19 cellular contexts compared by ENCODE assay signal in the genomic region with DNA sequence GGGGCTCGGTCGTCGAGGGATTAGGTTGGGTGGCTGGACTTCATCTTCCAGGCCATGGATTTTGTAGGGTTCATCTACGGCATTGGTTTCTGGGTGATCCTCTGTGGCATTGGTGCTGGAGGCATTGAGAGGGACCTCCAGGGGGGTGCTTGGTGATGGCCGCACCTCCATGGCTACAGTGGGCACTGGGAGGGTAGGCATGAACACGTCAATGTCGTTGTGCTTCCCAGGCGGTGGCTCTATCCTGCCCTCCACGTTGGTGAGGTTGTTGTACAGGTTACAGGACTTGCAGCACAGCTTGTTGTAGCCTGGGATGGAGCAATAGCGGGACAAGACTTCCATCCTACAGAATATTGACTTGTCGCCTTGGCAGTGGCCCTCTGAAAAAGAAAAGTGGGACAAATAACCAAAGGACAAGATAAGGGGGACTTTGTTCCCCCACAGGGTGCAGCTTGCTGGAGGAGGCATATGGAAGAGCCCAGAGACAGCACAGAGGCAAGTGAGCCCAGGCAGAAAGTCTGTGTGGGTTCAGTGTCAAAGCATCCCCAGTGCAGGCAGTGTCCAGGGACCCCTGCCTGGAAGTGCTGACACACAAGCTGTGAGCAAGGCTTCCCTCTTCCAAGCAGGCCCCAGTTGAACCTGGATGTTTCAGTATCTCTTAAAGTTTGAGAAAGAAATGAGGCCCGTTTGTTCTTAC. TPM values are rescaled to one million over a fixed set of nuclear protein-coding genes. Genes with fewer than 3 reads are reported as not detected.
DNase-seq lines count a peak whose midpoint lies in the region; ATAC-seq, FAIRE-seq and TF ChIP-seq lines count a peak whose summit lies in the region.
"Had no signal": no experiment of that assay in that cellular context is flagged by ENCODE, and none has a peak within 500 bp of the region (broad histone marks: within the 10 kb centered on the region; RNA-seq: fewer than 3 reads in every experiment).

No MANE protein-coding gene starts in this region.

- CTCF ChIA-PET in mammary epithelial cell (lab: Charles Lee; ENCODE audit: low non-redundant PET), result no interaction called here

- peaks cover 69 to 72% of the 10 kb centered on the region in 2 donors for H3K9me3 ChIP-seq in breast epithelium
- H3K9me3 ChIP-seq in mammary epithelial cell (replicated peaks; ENCODE audit: insufficient read depth, low read length), result peaks cover 41% of the 10 kb centered on the region
- H3K9me3 ChIP-seq in vagina, result no peaks in the 10 kb centered on the region

- no peak overlapping the region for H3K27ac Mint-ChIP-seq in osteocyte (ENCODE audit: unreplicated experiment)
- H3K27ac Mint-ChIP-seq: B cell, GM23338 had no signal

- H3K9ac ChIP-seq in mammary epithelial cell (ENCODE audit: insufficient read depth, low read length), result no peak overlapping the region

- no peaks in the 10 kb centered on the region for H3K79me2 ChIP-seq in mammary epithelial cell (ENCODE audit: insufficient read depth, low read length)

- no peaks in the 10 kb centered on the region for H3K36me3 Mint-ChIP-seq in osteocyte (ENCODE audit: unreplicated experiment)

- 80% methylated on average over 11 of the region's 12 CpGs for WGBS in mammary epithelial cell (ENCODE audit: low coverage, missing lambda C conversion rate)

- BruUV-seq in mammary epithelial cell (replicated peaks; lab: Mats Ljungman, UMichigan), result no TSS peak

- H3K4me3 ChIP-seq in breast epithelium (no peak overlapping the region), mammary epithelial cell (replicated peaks in 1 of 3; ENCODE audit: insufficient read depth in 1 of 3, low read depth in 2 of 3, low read length in 3 of 3) (no peak overlapping the region), vagina (no peak overlapping the region)
- H3K4me3 ChIP-seq: GM23338 had no signal

- H3K27me3 Mint-ChIP-seq in osteocyte (ENCODE audit: unreplicated experiment), result no peaks in the 10 kb centered on the region
- H3K27me3 Mint-ChIP-seq: B cell had no signal

- peaks cover 37% of the 10 kb centered on the region for H3K9me3 Mint-ChIP-seq in osteocyte (ENCODE audit: unreplicated experiment)

- DNase-seq in breast epithelium (ENCODE audit: low spot score in 2 of 2), result peak; percentile 6 to 17
- DNase-seq in mammary epithelial cell, result no peak
- DNase-seq in islet precursor cell, result peak; percentile 18
- DNase-seq in osteocyte (ENCODE audit: extremely low spot score, unreplicated experiment), result peak; percentile 62
- DNase-seq in vagina (ENCODE audit: extremely low spot score in 2 of 2), result peak; percentile 79 to 88
- no peak for DNase-seq in effector CD8-positive, alpha-beta T cell (lab: John Stamatoyannopoulos, UW)
- no peak for DNase-seq in GM12892 (ENCODE audit: insufficient read length)
- DNase-seq: DMS 273 treated with DMSO at 0.1 percent for 48 hours, DND-41, KG1, NCI-H1105 treated with DMSO at 0.1 percent for 48 hours, NCI-H1694, NCI-H2081 treated with DMSO at 0.1 percent for 48 hours, Right ventricle myocardium superior had no signal

- no peaks in the 10 kb centered on the region for H3K4me1 ChIP-seq in breast epithelium
- no peaks in the 10 kb centered on the region for H3K4me1 ChIP-seq in mammary epithelial cell (ENCODE audit: insufficient read depth, low read length)
- no peaks in the 10 kb centered on the region for H3K4me1 ChIP-seq in vagina

- in situ Hi-C loops in mammary epithelial cell (cut with MboI; ENCODE audit: low sequenced_read_pairs in 2 of 2), result no loop called here

- H3K4me1 Mint-ChIP-seq in osteocyte (ENCODE audit: unreplicated experiment), result no peaks in the 10 kb centered on the region
- H3K4me1 Mint-ChIP-seq: B cell, GM23338 had no signal

- ATAC-seq in GM19455 (IDR thresholded peaks at IDR 0.05; ENCODE audit: unreplicated experiment), result no peak
- ATAC-seq: GM23338, HCT116, Panc1 had no signal

- no peak overlapping the region for H2AFZ ChIP-seq in mammary epithelial cell (ENCODE audit: low read depth, low read length)
- H2AFZ ChIP-seq: GM23338 had no signal

- dilution Hi-C loops in mammary epithelial cell (cut with HindIII; ENCODE audit: low sequenced_read_pairs), result no loop called here

- no peaks in the 10 kb centered on the region for H3K36me3 ChIP-seq in breast epithelium
- no peaks in the 10 kb centered on the region for H3K36me3 ChIP-seq in mammary epithelial cell (ENCODE audit: insufficient read depth, low read length)
- H3K36me3 ChIP-seq in vagina, result no peaks in the 10 kb centered on the region

- H3K27me3 ChIP-seq in breast epithelium (no peaks in the 10 kb centered on the region), mammary epithelial cell (ENCODE audit: insufficient read depth, low read length) (no peaks in the 10 kb centered on the region), vagina (no peaks in the 10 kb centered on the region)

- no peak for TF ChIP-seq CTCF in breast epithelium (IDR thresholded peaks at IDR 0.05)
- no peak for TF ChIP-seq CTCF in mammary epithelial cell (conservative IDR thresholded peaks at IDR 0.05 in 1 of 2, IDR thresholded peaks at IDR 0.05 in 1 of 2; ENCODE audit: extremely low read depth in 1 of 2, insufficient read depth in 1 of 2, low read depth in 1 of 2, low read length in 2 of 2)
- TF ChIP-seq CTCF in osteocyte (IDR thresholded peaks at IDR 0.05), result no peak
- TF ChIP-seq CTCF in vagina (IDR thresholded peaks at IDR 0.05), result no peak

- H3K4me2 ChIP-seq in mammary epithelial cell (ENCODE audit: insufficient read depth, low read depth, low read length), result no peak overlapping the region
- H3K4me2 ChIP-seq: GM23338 had no signal

- H3K27ac ChIP-seq in breast epithelium (no peak overlapping the region), mammary epithelial cell (ENCODE audit: insufficient read depth, low read depth, low read length) (no peak overlapping the region), vagina (no peak overlapping the region)

- H3K4me3 Mint-ChIP-seq in osteocyte (ENCODE audit: unreplicated experiment), result no peak overlapping the region
- H3K4me3 Mint-ChIP-seq: B cell, GM23338 had no signal

- no peaks in the 10 kb centered on the region for H4K20me1 ChIP-seq in mammary epithelial cell (ENCODE audit: insufficient read depth, low read length)

- TF ChIP-seq POLR2A in breast epithelium (IDR thresholded peaks at IDR 0.05) (no peak), vagina (IDR thresholded peaks at IDR 0.05) (no peak), GM12892 (IDR thresholded peaks at IDR 0.05; ENCODE audit: low read depth, low read length) (no peak)

- intact Hi-C loops in breast epithelium (cut with DNase I; ENCODE audit: low total_unique reads) (no loop called here), mammary epithelial cell (cut with micrococcal nuclease) (no loop called here), vagina (cut with DNase I) (no loop called here)

- FAIRE-seq in GM12892 (lab: Jason Lieb, UNC), result no peak

RNA-seq across cellular contexts. Expression of a gene that starts 53.9 kb away (rescaled TPM):
- total RNA-seq in breast epithelium (10 to 100 TPM in 1 of 3 donors, 1 to 10 TPM in 2; 7.4 to 11.6 (median 8.2) TPM), mammary epithelial cell (1 to 10 TPM; 5.3 to 6.8 TPM), osteocyte (4.6 and 6.3 TPM in 2 replicates), vagina (7.1 TPM)
- polyA plus RNA-seq in mammary epithelial cell, result 1.5 TPM
- polyA minus RNA-seq in mammary epithelial cell, result 1.1 TPM
- polyA plus RNA-seq in GM12892 (2012; ENCODE audit: missing spikeins), result not detected

Comparison
In these comparisons a context has a peak if more than half of its experiments do, and no peak if none do; other contexts are left out.
1. DNase-seq: peak in breast epithelium (2 of 2), islet precursor cell (single experiment), osteocyte (single experiment) and vagina (2 of 2); none in mammary epithelial cell (single experiment), effector CD8-positive, alpha-beta T cell (single experiment) and GM12892 (single experiment).